Comparison of ENCODE assay signal across 19 cellular contexts in genomic region chrX:95505721-95506120, GRCh38.
A peak's percentile ranks its signal among the peaks of the same experiment; 100 is the strongest.
DNase-seq lines count a peak whose midpoint lies in the region; ATAC-seq and TF ChIP-seq lines count a peak whose summit lies in the region.
"Had no signal": no experiment of that assay in that cellular context is flagged by ENCODE, and none has a peak within 500 bp of the region (broad histone marks: within the 10 kb centered on the region; RNA-seq: fewer than 3 reads in every experiment).

No MANE protein-coding gene starts in this region.

- H3K27me3 ChIP-seq in endodermal cell (ENCODE audit: control insufficient read depth, insufficient read depth, low read length, poor library complexity, severe bottlenecking) = no peaks in the 10 kb centered on the region
- H3K27me3 ChIP-seq: tibial artery had no signal

- no peak overlapping the region for H3K27ac ChIP-seq in endodermal cell (ENCODE audit: low read depth, low read length)
- H3K27ac ChIP-seq: left ventricle myocardium inferior, tibial artery, WERI-Rb-1 had no signal

- no peaks in the 10 kb centered on the region for H3K36me3 ChIP-seq in endodermal cell (ENCODE audit: control insufficient read depth, insufficient read depth, low read length)
- H3K36me3 ChIP-seq: left ventricle myocardium inferior, tibial artery, WERI-Rb-1 had no signal

- H3K9me3 ChIP-seq in endodermal cell (ENCODE audit: control insufficient read depth, low read length) = no peaks in the 10 kb centered on the region

- peak; percentile 84 for TF ChIP-seq CTCF in endodermal cell (conservative IDR thresholded peaks at IDR 0.05)
- TF ChIP-seq CTCF in nephron progenitor cell (IDR thresholded peaks at IDR 0.05) = peak; percentile 14
- TF ChIP-seq CTCF in HFFc6 (IDR thresholded peaks at IDR 0.05) = no peak

- no peak overlapping the region for H3K27ac Mint-ChIP-seq in endodermal cell
- no peak overlapping the region for H3K27ac Mint-ChIP-seq in nephron progenitor cell
- no peak overlapping the region for H3K27ac Mint-ChIP-seq in HFFc6
- no peak overlapping the region for H3K27ac Mint-ChIP-seq in stimulated activated naive CD8-positive, alpha-beta T cell treated with anti-CD3 and anti-CD28 coated beads, Interleukin-15, amount 100 ng/mL, for 72 hours
- H3K27ac Mint-ChIP-seq: activated CD8-positive, alpha-beta T cell treated with anti-CD3 and anti-CD28 coated beads for 36 hours; activated T-cell treated with anti-CD3 and anti-CD28 coated beads, Interleukin-2, amount 50 U/mL, for 72 hours; B cell; stimulated activated effector memory CD8-positive, alpha-beta T cell treated with anti-CD3 and anti-CD28 coated beads, Interleukin-12 subunit alpha, Interleukin-12 subunit beta, amount 100 ng/mL, for 72 hours had no signal

- no peaks in the 10 kb centered on the region for H3K4me1 ChIP-seq in endodermal cell (ENCODE audit: control insufficient read depth, insufficient read depth, low read length)
- H3K4me1 ChIP-seq: left ventricle myocardium inferior, tibial artery had no signal

- H3K9me3 Mint-ChIP-seq in endodermal cell (no peaks in the 10 kb centered on the region), nephron progenitor cell (no peaks in the 10 kb centered on the region), HFFc6 (no peaks in the 10 kb centered on the region)
- H3K9me3 Mint-ChIP-seq in stimulated activated naive CD8-positive, alpha-beta T cell treated with anti-CD3 and anti-CD28 coated beads, Interleukin-15, amount 100 ng/mL, for 72 hours = no peaks in the 10 kb centered on the region
- H3K9me3 Mint-ChIP-seq: activated CD8-positive, alpha-beta T cell treated with anti-CD3 and anti-CD28 coated beads for 36 hours; activated T-cell treated with anti-CD3 and anti-CD28 coated beads, Interleukin-2, amount 50 U/mL, for 72 hours had no signal

- DNase-seq in ELF-1 (ENCODE audit: low read depth, low spot score) (peak; percentile 50), NCI-H460 (ENCODE audit: extremely low read depth, low read depth) (peak; percentile 31), endodermal cell (peak; percentile 73), nephron progenitor cell (no peak), NCI-H1436 treated with DMSO at 0.1 percent for 48 hours (lab: John Stamatoyannopoulos, UW) (no peak), HFFc6 (no peak), NCI-H526 treated with DMSO at 0.1 percent for 48 hours (lab: John Stamatoyannopoulos, UW) (no peak)
- DNase-seq in stimulated activated naive CD8-positive, alpha-beta T cell treated with anti-CD3 and anti-CD28 coated beads, Interleukin-15, amount 100 ng/mL, for 72 hours = no peak
- DNase-seq: activated CD8-positive, alpha-beta T cell treated with anti-CD3 and anti-CD28 coated beads for 36 hours; activated T-cell treated with anti-CD3 and anti-CD28 coated beads, Interleukin-2, amount 50 U/mL, for 72 hours; DMS79; hippocampal formation; left ventricle myocardium inferior; NCI-H2029 treated with DMSO at 0.1 percent for 48 hours; posterior cingulate gyrus; tibial artery; WERI-Rb-1 had no signal

- H3K4me3 ChIP-seq in endodermal cell (ENCODE audit: low read length) = no peak overlapping the region
- H3K4me3 ChIP-seq: left ventricle myocardium inferior, tibial artery had no signal

- H3K4me3 Mint-ChIP-seq in endodermal cell (no peak overlapping the region), nephron progenitor cell (no peak overlapping the region), HFFc6 (no peak overlapping the region)
- no peak overlapping the region for H3K4me3 Mint-ChIP-seq in stimulated activated naive CD8-positive, alpha-beta T cell treated with anti-CD3 and anti-CD28 coated beads, Interleukin-15, amount 100 ng/mL, for 72 hours
- H3K4me3 Mint-ChIP-seq: activated CD8-positive, alpha-beta T cell treated with anti-CD3 and anti-CD28 coated beads for 36 hours; activated T-cell treated with anti-CD3 and anti-CD28 coated beads, Interleukin-2, amount 50 U/mL, for 72 hours; B cell; stimulated activated effector memory CD8-positive, alpha-beta T cell treated with anti-CD3 and anti-CD28 coated beads, Interleukin-12 subunit alpha, Interleukin-12 subunit beta, amount 100 ng/mL, for 72 hours had no signal

- H3K4me1 Mint-ChIP-seq in endodermal cell = no peaks in the 10 kb centered on the region
- H3K4me1 Mint-ChIP-seq in nephron progenitor cell = no peaks in the 10 kb centered on the region
- no peaks in the 10 kb centered on the region for H3K4me1 Mint-ChIP-seq in HFFc6 (ENCODE audit: low read depth)
- H3K4me1 Mint-ChIP-seq in stimulated activated naive CD8-positive, alpha-beta T cell treated with anti-CD3 and anti-CD28 coated beads, Interleukin-15, amount 100 ng/mL, for 72 hours = no peaks in the 10 kb centered on the region
- H3K4me1 Mint-ChIP-seq: B cell; stimulated activated effector memory CD8-positive, alpha-beta T cell treated with anti-CD3 and anti-CD28 coated beads, Interleukin-12 subunit alpha, Interleukin-12 subunit beta, amount 100 ng/mL, for 72 hours had no signal

- H3K9ac ChIP-seq in endodermal cell (ENCODE audit: extremely low read depth, low read length, poor library complexity, severe bottlenecking) = no peak overlapping the region

- H3K27me3 Mint-ChIP-seq in endodermal cell (ENCODE audit: insufficient read depth) (no peaks in the 10 kb centered on the region), nephron progenitor cell (ENCODE audit: low read depth, poor library complexity) (no peaks in the 10 kb centered on the region), HFFc6 (ENCODE audit: insufficient read depth) (no peaks in the 10 kb centered on the region)
- H3K27me3 Mint-ChIP-seq in stimulated activated naive CD8-positive, alpha-beta T cell treated with anti-CD3 and anti-CD28 coated beads, Interleukin-15, amount 100 ng/mL, for 72 hours = no peaks in the 10 kb centered on the region
- H3K27me3 Mint-ChIP-seq: activated CD8-positive, alpha-beta T cell treated with anti-CD3 and anti-CD28 coated beads for 36 hours; B cell had no signal

- ATAC-seq in stimulated activated naive CD8-positive, alpha-beta T cell treated with anti-CD3 and anti-CD28 coated beads, Interleukin-15, amount 100 ng/mL, for 72 hours = no peak
- ATAC-seq: activated CD8-positive, alpha-beta T cell treated with anti-CD3 and anti-CD28 coated beads for 36 hours; activated T-cell treated with anti-CD3 and anti-CD28 coated beads, Interleukin-2, amount 50 U/mL, for 72 hours; stimulated activated effector memory CD8-positive, alpha-beta T cell treated with anti-CD3 and anti-CD28 coated beads, Interleukin-12 subunit alpha, Interleukin-12 subunit beta, amount 100 ng/mL, for 72 hours had no signal

- H3K36me3 Mint-ChIP-seq in endodermal cell (ENCODE audit: low read depth) (no peaks in the 10 kb centered on the region), nephron progenitor cell (ENCODE audit: low read depth) (no peaks in the 10 kb centered on the region), HFFc6 (ENCODE audit: low read depth) (no peaks in the 10 kb centered on the region)
- H3K36me3 Mint-ChIP-seq: stimulated activated effector memory CD8-positive, alpha-beta T cell treated with anti-CD3 and anti-CD28 coated beads, Interleukin-12 subunit alpha, Interleukin-12 subunit beta, amount 100 ng/mL, for 72 hours had no signal

Comparison
In these comparisons a context has a peak if more than half of its experiments do, and no peak if none do; other contexts are left out.
1. DNase-seq: peak in ELF-1 (single experiment), NCI-H460 (single experiment) and endodermal cell (single experiment); none in nephron progenitor cell (single experiment), NCI-H1436 treated with DMSO at 0.1 percent for 48 hours (single experiment), HFFc6 (single experiment), stimulated activated naive CD8-positive, alpha-beta T cell treated with anti-CD3 and anti-CD28 coated beads, Interleukin-15, amount 100 ng/mL, for 72 hours (0 of 2) and NCI-H526 treated with DMSO at 0.1 percent for 48 hours (single experiment).